Comparison of ENCODE assay signal across 13 cellular contexts in genomic region chr9:124212381-124213050, GRCh38. TPM values are rescaled to one million over a fixed set of nuclear protein-coding genes. Genes with fewer than 3 reads are reported as not detected.
DNase-seq lines count a peak whose midpoint lies in the region; ATAC-seq, FAIRE-seq and TF ChIP-seq lines count a peak whose summit lies in the region.
"Had no signal": no experiment of that assay in that cellular context is flagged by ENCODE, and none has a peak within 500 bp of the region (broad histone marks: within the 10 kb centered on the region; RNA-seq: fewer than 3 reads in every experiment).

No MANE protein-coding gene starts in this region.

- H3K79me2 ChIP-seq in astrocyte (ENCODE audit: insufficient read depth, low read length): no peaks in the 10 kb centered on the region

- TF ChIP-seq CTCF in IMR-90 (conservative IDR thresholded peaks at IDR 0.05; ENCODE audit: low read depth, low read length) (no peak), astrocyte (IDR thresholded peaks at IDR 0.05; ENCODE audit: insufficient read depth, low read depth, low read length) (no peak)

- CTCF ChIA-PET in IMR-90 (lab: Yijun Ruan, JAX): no interaction called here

- H3K36me3 Mint-ChIP-seq in astrocyte (ENCODE audit: low read depth, unreplicated experiment): no peaks in the 10 kb centered on the region
- no peaks in the 10 kb centered on the region for H3K36me3 Mint-ChIP-seq in memory B cell

- ATAC-seq in IMR-90 (ENCODE audit: low read depth) (peak; percentile 66), memory B cell (ENCODE audit: low read depth) (no peak), HG03139 (IDR thresholded peaks at IDR 0.05; ENCODE audit: unreplicated experiment) (no peak), HG03135 (IDR thresholded peaks at IDR 0.05; ENCODE audit: unreplicated experiment) (no peak)

- H3K14ac ChIP-seq in IMR-90 (replicated peaks; ENCODE audit: low read depth, low read length): peak overlapping the region; percentile 18; the same call in 1 of the 2 replicates

- peak overlapping the region; percentile 31 for H3K4me2 ChIP-seq in IMR-90 (ENCODE audit: low read depth, low read length)
- peak overlapping the region; percentile 66 for H3K4me2 ChIP-seq in astrocyte (ENCODE audit: low read length)

- dilution Hi-C loops in IMR-90 (cut with HindIII; ENCODE audit: low sequenced_read_pairs, unreplicated experiment): no loop called here

- H3K4me3 ChIP-seq in IMR-90 (ENCODE audit: insufficient read depth, low read depth, low read length): no peak overlapping the region
- H3K4me3 ChIP-seq in astrocyte (ENCODE audit: insufficient read depth, low read depth, low read length): no peak overlapping the region
- H3K4me3 ChIP-seq: suprapubic skin had no signal

- no peak for TF ChIP-seq POLR2A in IMR-90 (IDR thresholded peaks at IDR 0.05; ENCODE audit: low read depth, low read length)

- 0 out of 3 replicates have a peak overlapping the region, but pooled peaks have one; percentile 8 for H2BK15ac ChIP-seq in IMR-90 (ENCODE audit: low read depth, low read length)

- H2BK120ac ChIP-seq in IMR-90 (ENCODE audit: low read depth, low read length): no peak overlapping the region

- in situ Hi-C loops in IMR-90 (cut with MboI; ENCODE audit: low sequenced_read_pairs): no loop called here

- H3K23ac ChIP-seq in IMR-90 (ENCODE audit: low read depth, low read length): 0 out of 2 replicates have a peak overlapping the region, but pooled peaks have one; percentile 29

- intact Hi-C loops in IMR-90 (cut with micrococcal nuclease): no loop called here

- H3K9me3 Mint-ChIP-seq in astrocyte (ENCODE audit: unreplicated experiment): peaks cover 3% of the 10 kb centered on the region
- no peaks in the 10 kb centered on the region for H3K9me3 Mint-ChIP-seq in memory B cell
- H3K9me3 Mint-ChIP-seq: T-helper 1 cell treated with Interleukin-12 subunit alpha and Interleukin-12 subunit beta and Interleukin-4 antibody, amounts not matched to agents 30 μg/mL and 1 μg/mL, for 36 hours had no signal

- peaks cover 10% of the 10 kb centered on the region for H3K9me1 ChIP-seq in IMR-90 (ENCODE audit: insufficient read depth, low read length)

- H3K4me3 Mint-ChIP-seq in astrocyte (ENCODE audit: unreplicated experiment): no peak overlapping the region
- peak overlapping the region; percentile 12 for H3K4me3 Mint-ChIP-seq in memory B cell
- H3K4me3 Mint-ChIP-seq: T-helper 1 cell treated with Interleukin-12 subunit alpha and Interleukin-12 subunit beta and Interleukin-4 antibody, amounts not matched to agents 30 μg/mL and 1 μg/mL, for 36 hours had no signal

- no peak for TF ChIP-seq RAD21 in IMR-90 (IDR thresholded peaks at IDR 0.05; ENCODE audit: low read length)

- no peaks in the 10 kb centered on the region for H3K79me1 ChIP-seq in IMR-90 (ENCODE audit: low read depth in 1 of 2, low read length in 2 of 2)

- H4K5ac ChIP-seq in IMR-90 (ENCODE audit: low read depth, low read length): no peak overlapping the region

- H3K27me3 Mint-ChIP-seq in astrocyte (ENCODE audit: low read depth, unreplicated experiment) (peaks cover 14% of the 10 kb centered on the region), memory B cell (no peaks in the 10 kb centered on the region)

- POLR2A ChIA-PET in IMR-90 (lab: Charles Lee; ENCODE audit: unreplicated experiment): no interaction called here

- H3K27ac ChIP-seq in IMR-90 (ENCODE audit: insufficient read depth, low read length) (no peak overlapping the region; the same call in 1 of the 2 replicates), astrocyte (ENCODE audit: low read depth, low read length) (no peak overlapping the region)
- H3K27ac ChIP-seq: suprapubic skin had no signal

- DNase-seq in A172 (ENCODE audit: low spot score) (peak; percentile 64), IMR-90 (peak; percentile 73), astrocyte (ENCODE audit: low read depth) (peak; percentile 65), memory B cell (ENCODE audit: low spot score in 2 of 2) (no peak), COLO668 (lab: John Stamatoyannopoulos, UW; ENCODE audit: unreplicated experiment) (no peak)
- no peak for DNase-seq in stimulated activated CD4-positive, alpha-beta T cell treated with anti-CD3 and anti-CD28 coated beads, Interleukin-2, amount 100 ng/mL, for 48 hours
- DNase-seq: ACHN, NCI-H1436 had no signal

- no peak overlapping the region for H2BK5ac ChIP-seq in IMR-90 (ENCODE audit: low read depth, low read length, poor library complexity, severe bottlenecking)

- no TSS peak for BruUV-seq in IMR-90 (replicated peaks; lab: Mats Ljungman, UMichigan)

- H3K27ac Mint-ChIP-seq in astrocyte (ENCODE audit: unreplicated experiment) (no peak overlapping the region), memory B cell (peak overlapping the region; percentile 100)
- H3K27ac Mint-ChIP-seq: T-helper 1 cell treated with Interleukin-12 subunit alpha and Interleukin-12 subunit beta and Interleukin-4 antibody, amounts not matched to agents 30 μg/mL and 1 μg/mL, for 36 hours had no signal

- no peak overlapping the region for H4K91ac ChIP-seq in IMR-90 (ENCODE audit: insufficient read depth, low read depth, low read length)

- no peak overlapping the region for H2AK9ac ChIP-seq in IMR-90 (replicated peaks; ENCODE audit: low read depth, low read length, poor library complexity)

- no peaks in the 10 kb centered on the region for H3K36me3 ChIP-seq in IMR-90 (ENCODE audit: control insufficient read depth, insufficient read depth, low read length)
- H3K36me3 ChIP-seq in astrocyte (ENCODE audit: insufficient read depth, low read length): no peaks in the 10 kb centered on the region
- H3K36me3 ChIP-seq: suprapubic skin had no signal

- H3K4ac ChIP-seq in IMR-90 (ENCODE audit: low read depth, low read length): peak overlapping the region; percentile 40; the same call in 1 of the 2 replicates

- H3K4me1 Mint-ChIP-seq in astrocyte (ENCODE audit: low read depth, unreplicated experiment) (peaks cover 7% of the 10 kb centered on the region), memory B cell (peaks cover 72% of the 10 kb centered on the region)

- H3K9me3 ChIP-seq in IMR-90 (ENCODE audit: control insufficient read depth, insufficient read depth, low read length) (no peaks in the 10 kb centered on the region), astrocyte (ENCODE audit: insufficient read depth, low read depth, low read length) (no peaks in the 10 kb centered on the region)
- H3K9me3 ChIP-seq: suprapubic skin had no signal

- H2AK5ac ChIP-seq in IMR-90 (ENCODE audit: low read depth, low read length): peak overlapping the region; percentile 11; the same call in 1 of the 2 replicates

- peak overlapping the region in 1 of 2 experiments; percentile 36; a peak in 1 of 4 replicates for H4K8ac ChIP-seq in IMR-90 (ENCODE audit: low read depth in 2 of 2, low read length in 2 of 2)

- no peak overlapping the region for H3K18ac ChIP-seq in IMR-90 (ENCODE audit: low read depth, low read length)

- peak overlapping the region; percentile 51 for H2AFZ ChIP-seq in IMR-90 (replicated peaks; ENCODE audit: low read length, poor library complexity)
- peak overlapping the region; percentile 30 for H2AFZ ChIP-seq in astrocyte (ENCODE audit: low read depth, low read length)

- H3K9ac ChIP-seq in IMR-90 (ENCODE audit: low read depth, low read length) (no peak overlapping the region), astrocyte (ENCODE audit: low read length) (no peak overlapping the region)

- peaks cover 9% of the 10 kb centered on the region for H3K4me1 ChIP-seq in IMR-90 (ENCODE audit: control insufficient read depth, insufficient read depth, low read length)
- peaks cover 12% of the 10 kb centered on the region for H3K4me1 ChIP-seq in astrocyte (ENCODE audit: insufficient read depth, low read length)

- peak overlapping the region; percentile 82; the same call in 1 of the 2 replicates for H2BK20ac ChIP-seq in IMR-90 (ENCODE audit: low read depth, low read length)

- H4K20me1 ChIP-seq in IMR-90 (ENCODE audit: insufficient read depth, low read length) (no peaks in the 10 kb centered on the region; the same call in 1 of the 2 replicates), astrocyte (ENCODE audit: insufficient read depth, low read length) (no peaks in the 10 kb centered on the region)

- no peak overlapping the region for H3K56ac ChIP-seq in IMR-90 (ENCODE audit: extremely low read depth, insufficient read depth, low read length)

- H3K27me3 ChIP-seq in IMR-90 (ENCODE audit: control insufficient read depth, insufficient read depth, low read length) (no peaks in the 10 kb centered on the region; the same call in 1 of the 2 replicates), astrocyte (ENCODE audit: insufficient read depth, low read length) (no peaks in the 10 kb centered on the region)
- H3K27me3 ChIP-seq: suprapubic skin had no signal

- no peak for FAIRE-seq in astrocyte (lab: Jason Lieb, UNC)
- FAIRE-seq: colon had no signal

- WGBS in IMR-90 (ENCODE audit: extremely low coverage in 2 of 2, insufficient read length in 1 of 2), 2 experiments: 67% methylated on average over 2 of the region's 12 CpGs; no CpG with 5 or more reads in 1 of the 2 experiments

TF ChIP-seq in IMR-90, 13 proteins besides CTCF, POLR2A, EP300 and RAD21 (continues in another document):
- TF ChIP-seq FOS (IDR thresholded peaks at IDR 0.05; ENCODE audit: low read depth, low read length) (no peak), MAFK (IDR thresholded peaks at IDR 0.05; ENCODE audit: low read depth, low read length) (no peak), USF2 (IDR thresholded peaks at IDR 0.05; ENCODE audit: low read depth, low read length) (no peak), BHLHE40 (IDR thresholded peaks at IDR 0.05; ENCODE audit: low read depth, low read length) (0 out of 2 replicates have a peak, but pooled peaks have one; percentile 2), RFX5 (IDR thresholded peaks at IDR 0.05; ENCODE audit: low read depth, low read length) (no peak)

RNA-seq across cellular contexts. Expression of gene NEK6, which starts 45.2 kb away (rescaled TPM):
- total RNA-seq in A172 (2014; rRNA removed; shearing (Covaris generic)): 33.3 and 35.6 TPM in 2 replicates
- total RNA-seq in IMR-90 (2012; rRNA removed): 77.8 and 79.9 TPM in 2 replicates
- 110 and 112 TPM in 2 replicates for polyA plus RNA-seq in IMR-90 (2012; rRNA removed)
- 55.9 and 71.1 TPM in 2 replicates for polyA plus RNA-seq in IMR-90 (2012; cell fraction: cytosol; rRNA removed)
- 133 and 147 TPM in 2 replicates for polyA plus RNA-seq in IMR-90 (2012; cell fraction: nucleus; rRNA removed; ENCODE audit: low replicate concordance)
- total RNA-seq in astrocyte: 55.7 and 76.8 TPM in 2 replicates

Comparison
In these comparisons a context has a peak if more than half of its experiments do, and no peak if none do; other contexts are left out.
1. DNase-seq: peak in A172 (single experiment), IMR-90 (single experiment) and astrocyte (single experiment); none in memory B cell (0 of 2), stimulated activated CD4-positive, alpha-beta T cell treated with anti-CD3 and anti-CD28 coated beads, Interleukin-2, amount 100 ng/mL, for 48 hours (0 of 2) and COLO668 (single experiment).